ENCODE assay signal across 9 cellular contexts in genomic region chr5:181192337-181193046, GRCh38. TPM values are rescaled to one million over a fixed set of nuclear protein-coding genes. Genes with fewer than 3 reads are reported as not detected.
DNase-seq lines count a peak whose midpoint lies in the region; TF ChIP-seq lines count a peak whose summit lies in the region.
"Had no signal": no experiment of that assay in that cellular context is flagged by ENCODE, and none has a peak within 500 bp of the region (broad histone marks: within the 10 kb centered on the region; RNA-seq: fewer than 3 reads in every experiment).

No MANE protein-coding gene starts in this region.

- no peak for DNase-seq in left ventricle myocardium inferior
- no peak for DNase-seq in cardiac septum (ENCODE audit: low spot score)
- DNase-seq in mammary epithelial cell = no peak
- no peak for DNase-seq in vagina (ENCODE audit: extremely low spot score in 2 of 2)
- DNase-seq in DMS 273 treated with DMSO at 0.1 percent for 48 hours (lab: John Stamatoyannopoulos, UW) = no peak
- DNase-seq in ecto neural progenitor cell (ENCODE audit: low spot score) = no peak
- DNase-seq in middle frontal gyrus (ENCODE audit: extremely low spot score, low spot score) = no peak
- DNase-seq: NCI-H1417 treated with DMSO at 0.1 percent for 48 hours had no signal

- H3K4me3 ChIP-seq in left ventricle myocardium inferior (peak overlapping the region; percentile 76), mammary epithelial cell (replicated peaks in 1 of 3; ENCODE audit: insufficient read depth in 1 of 3, low read depth in 2 of 3, low read length in 3 of 3) (peak overlapping the region; percentile 46 to 83 (median 63)), mononuclear cell (ENCODE audit: low read length) (peak overlapping the region; percentile 84), vagina (peak overlapping the region; percentile 83 to 86)

- H3K9ac ChIP-seq in mammary epithelial cell (ENCODE audit: insufficient read depth, low read length) = peak overlapping the region; percentile 14

- BruUV-seq in mammary epithelial cell (replicated peaks; lab: Mats Ljungman, UMichigan) = no TSS peak

- no peaks in the 10 kb centered on the region for H4K20me1 ChIP-seq in mammary epithelial cell (ENCODE audit: insufficient read depth, low read length)

- no peak for TF ChIP-seq POLR2A in vagina (IDR thresholded peaks at IDR 0.05)

- H3K79me2 ChIP-seq in mammary epithelial cell (ENCODE audit: insufficient read depth, low read length) = peaks cover 5% of the 10 kb centered on the region

- peak overlapping the region; percentile 78 for H3K4me2 ChIP-seq in mammary epithelial cell (ENCODE audit: insufficient read depth, low read depth, low read length)

- dilution Hi-C loops in mammary epithelial cell (cut with HindIII; ENCODE audit: low sequenced_read_pairs) = no loop called here

- H3K4me1 ChIP-seq in left ventricle myocardium inferior (peaks cover 67% of the 10 kb centered on the region), mammary epithelial cell (ENCODE audit: insufficient read depth, low read length) (peaks cover 22% of the 10 kb centered on the region), mononuclear cell (ENCODE audit: insufficient read depth, low read length) (peaks cover 33% of the 10 kb centered on the region), vagina (peaks cover 21% of the 10 kb centered on the region)

- H3K27ac ChIP-seq in left ventricle myocardium inferior (replicated peaks) (peak overlapping the region; percentile 97), mammary epithelial cell (ENCODE audit: insufficient read depth, low read depth, low read length) (no peak overlapping the region), vagina (peak overlapping the region; percentile 93)

- TF ChIP-seq CTCF in left ventricle myocardium inferior (IDR thresholded peaks at IDR 0.05; ENCODE audit: borderline replicate concordance) = no peak
- TF ChIP-seq CTCF in mammary epithelial cell (conservative IDR thresholded peaks at IDR 0.05 in 1 of 2, IDR thresholded peaks at IDR 0.05 in 1 of 2; ENCODE audit: extremely low read depth in 1 of 2, insufficient read depth in 1 of 2, low read depth in 1 of 2, low read length in 2 of 2) = no peak
- no peak for TF ChIP-seq CTCF in vagina (IDR thresholded peaks at IDR 0.05)

- H3K36me3 ChIP-seq in left ventricle myocardium inferior (peaks cover 3% of the 10 kb centered on the region), mammary epithelial cell (ENCODE audit: insufficient read depth, low read length) (no peaks in the 10 kb centered on the region), vagina (no peaks in the 10 kb centered on the region)

- WGBS in mammary epithelial cell (ENCODE audit: low coverage, missing lambda C conversion rate) = 63% methylated on average over 10 of the region's 12 CpGs

- intact Hi-C loops in left ventricle myocardium inferior (cut with micrococcal nuclease) = no loop called here
- intact Hi-C loops in cardiac septum (cut with DNase I) = no loop called here
- intact Hi-C loops in mammary epithelial cell (cut with micrococcal nuclease) = no loop called here
- intact Hi-C loops in vagina (cut with DNase I) = loop anchor here (10.0 kb wide), 1 partner anchor 388 kb away; the partner anchor contains the start of gene MGAT1

- peak overlapping the region; percentile 83 for H2AFZ ChIP-seq in mammary epithelial cell (ENCODE audit: low read depth, low read length)

- no peaks in the 10 kb centered on the region for H3K9me3 ChIP-seq in left ventricle myocardium inferior (replicated peaks)
- no peaks in the 10 kb centered on the region for H3K9me3 ChIP-seq in mammary epithelial cell (replicated peaks; ENCODE audit: insufficient read depth, low read length)
- H3K9me3 ChIP-seq in mononuclear cell (ENCODE audit: low read depth, low read length) = no peaks in the 10 kb centered on the region
- H3K9me3 ChIP-seq in vagina = no peaks in the 10 kb centered on the region

- H3K27me3 ChIP-seq in left ventricle myocardium inferior (ENCODE audit: low read depth) (no peaks in the 10 kb centered on the region), mammary epithelial cell (ENCODE audit: insufficient read depth, low read length) (no peaks in the 10 kb centered on the region), mononuclear cell (ENCODE audit: insufficient read depth, low read length) (no peaks in the 10 kb centered on the region), vagina (no peaks in the 10 kb centered on the region)

- in situ Hi-C loops in mammary epithelial cell (cut with MboI; ENCODE audit: low sequenced_read_pairs in 2 of 2) = no loop called here

- CTCF ChIA-PET in mammary epithelial cell (lab: Charles Lee; ENCODE audit: low non-redundant PET) = interaction anchor here (0.6 kb wide), 1 partner anchor 11 kb away, joined by 3 read pairs; no protein-coding TSS in a partner anchor

RNA-seq across cellular contexts. Expression of gene TRIM7, which starts 12.5 kb away (rescaled TPM):
- total RNA-seq in left ventricle myocardium inferior (6.4 TPM), cardiac septum (6.4 TPM), mammary epithelial cell (10 to 100 TPM in 1 of 2 donors, 1 to 10 TPM in 1; 6.3 to 31.4 TPM), mononuclear cell (1.9 TPM), vagina (21.6 TPM)
- polyA plus RNA-seq in mammary epithelial cell = 18.8 TPM
- polyA minus RNA-seq in mammary epithelial cell = 6.6 TPM

RNA-seq across cellular contexts. Expression of gene TRIM41, which starts 30.6 kb away (rescaled TPM):
- 26.4 TPM for total RNA-seq in left ventricle myocardium inferior
- 33.0 TPM for total RNA-seq in cardiac septum
- total RNA-seq in mammary epithelial cell = 10 to 100 TPM; 10.3 to 30.6 TPM
- polyA plus RNA-seq in mammary epithelial cell = 10.1 TPM
- polyA minus RNA-seq in mammary epithelial cell = 10.5 TPM
- 6.1 TPM for total RNA-seq in mononuclear cell
- 7.9 TPM for total RNA-seq in vagina

RNA-seq across cellular contexts. Expression of gene OR2V2, which starts 45.1 kb away (rescaled TPM):
- total RNA-seq in left ventricle myocardium inferior = not detected
- total RNA-seq in cardiac septum = not detected
- not detected for total RNA-seq in mammary epithelial cell
- not detected for polyA plus RNA-seq in mammary epithelial cell
- polyA minus RNA-seq in mammary epithelial cell = not detected
- total RNA-seq in mononuclear cell = not detected
- total RNA-seq in vagina = not detected

RNA-seq across cellular contexts. Expression of gene RACK1, which starts 51.2 kb away (rescaled TPM):
- total RNA-seq in left ventricle myocardium inferior (628 TPM), cardiac septum (557 TPM), mammary epithelial cell (1,000 to 10,000 TPM; 2,031 to 4,986 TPM), mononuclear cell (5,375 TPM), vagina (3,043 TPM)
- polyA plus RNA-seq in mammary epithelial cell = 4,579 TPM
- 7,221 TPM for polyA minus RNA-seq in mammary epithelial cell
